22 cellular contexts compared by ENCODE assay signal in the genomic region with DNA sequence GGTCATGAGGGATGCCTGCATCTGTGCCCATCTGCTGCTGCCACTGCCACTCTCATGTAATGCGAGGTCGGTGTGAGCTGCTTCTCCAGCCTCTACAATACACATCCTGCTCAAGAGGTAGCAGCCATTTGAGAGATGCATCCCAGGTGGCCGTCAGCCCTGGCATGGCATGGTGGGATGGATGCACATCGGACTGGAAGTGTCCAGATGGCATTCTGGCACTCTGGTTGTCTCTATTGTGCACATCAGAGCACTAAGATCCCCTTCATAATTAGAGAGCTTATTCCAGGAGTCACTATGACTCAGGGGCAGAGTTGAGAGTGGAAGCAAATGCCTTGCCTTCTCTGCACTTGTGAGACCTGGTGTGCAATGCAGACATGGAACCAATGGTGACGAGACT. TPM values are rescaled to one million over a fixed set of nuclear protein-coding genes. Genes with fewer than 3 reads are reported as not detected.
DNase-seq lines count a peak whose midpoint lies in the region; ATAC-seq and TF ChIP-seq lines count a peak whose summit lies in the region.
"Had no signal": no experiment of that assay in that cellular context is flagged by ENCODE, and none has a peak within 500 bp of the region (broad histone marks: within the 10 kb centered on the region; RNA-seq: fewer than 3 reads in every experiment).

No MANE protein-coding gene starts in this region.

- peaks cover 16% of the 10 kb centered on the region for H3K4me1 Mint-ChIP-seq in endothelial cell (ENCODE audit: unreplicated experiment)

- H3K36me3 Mint-ChIP-seq in endothelial cell (ENCODE audit: low read depth, unreplicated experiment) = peaks cover 34% of the 10 kb centered on the region

- DNase-seq in G401 (ENCODE audit: low spot score) (peak; percentile 65), cerebellar cortex (ENCODE audit: low spot score) (peak; percentile 56), endothelial cell (ENCODE audit: low spot score) (no peak), NCI-H146 treated with DMSO at 0.1 percent for 48 hours (lab: John Stamatoyannopoulos, UW; ENCODE audit: unreplicated experiment) (no peak), NCI-H1436 (lab: John Stamatoyannopoulos, UW) (no peak)
- DNase-seq: 8988T; ACHN; BE2C; CD4-positive, alpha-beta memory T cell; CD4-positive, CD25-positive, alpha-beta regulatory T cell; CD8-positive, alpha-beta memory T cell; COR-L47; DMS 273 treated with DMSO at 0.1 percent for 48 hours; DMS153; DMS53; DMS79; DND-41; EL had no signal

- no peak for TF ChIP-seq CTCF in endothelial cell (IDR thresholded peaks at IDR 0.05; ENCODE audit: unreplicated experiment)

- peaks cover 4% of the 10 kb centered on the region for H3K27me3 Mint-ChIP-seq in endothelial cell (ENCODE audit: unreplicated experiment)
- H3K27me3 Mint-ChIP-seq: CD4-positive, alpha-beta memory T cell; CD4-positive, CD25-positive, alpha-beta regulatory T cell; CD8-positive, alpha-beta memory T cell had no signal

- H3K4me3 Mint-ChIP-seq in endothelial cell (ENCODE audit: unreplicated experiment) = peak overlapping the region; percentile 42
- H3K4me3 Mint-ChIP-seq: CD14-positive monocyte; CD4-positive, alpha-beta memory T cell; CD4-positive, CD25-positive, alpha-beta regulatory T cell had no signal

- in situ Hi-C loops in G401 (cut with HindIII; ENCODE audit: low sequenced_read_pairs) = no loop called here

- no peaks in the 10 kb centered on the region for H3K9me3 Mint-ChIP-seq in endothelial cell (ENCODE audit: unreplicated experiment)
- H3K9me3 Mint-ChIP-seq: CD14-positive monocyte; CD4-positive, CD25-positive, alpha-beta regulatory T cell; CD8-positive, alpha-beta memory T cell had no signal

- no peak overlapping the region for H3K27ac Mint-ChIP-seq in endothelial cell (ENCODE audit: unreplicated experiment)
- H3K27ac Mint-ChIP-seq: CD14-positive monocyte; CD4-positive, CD25-positive, alpha-beta regulatory T cell had no signal

- no peak for ATAC-seq in HG03354 (IDR thresholded peaks at IDR 0.05; ENCODE audit: poor library complexity, severe bottlenecking, unreplicated experiment)
- ATAC-seq: GM12878 had no signal

RNA-seq across cellular contexts. Expression of a gene that starts 3.8 kb away (rescaled TPM):
- 28.1 and 28.3 TPM in 2 replicates for total RNA-seq in G401 (2014; rRNA removed; shearing (Covaris generic))
- total RNA-seq in endothelial cell (ENCODE audit: unreplicated experiment) = 65.0 TPM

RNA-seq across cellular contexts. Expression of a gene that starts 32.2 kb away (rescaled TPM):
- not detected in 2 replicates for total RNA-seq in G401 (2014; rRNA removed; shearing (Covaris generic))
- not detected for total RNA-seq in endothelial cell (ENCODE audit: unreplicated experiment)
- total RNA-seq: CD4-positive, alpha-beta memory T cell; CD4-positive, CD25-positive, alpha-beta regulatory T cell; CD8-positive, alpha-beta memory T cell; Daoy; GM12878 had no signal

RNA-seq across cellular contexts. Expression of a gene that starts 53.7 kb away (rescaled TPM):
- total RNA-seq in G401 (2014; rRNA removed; shearing (Covaris generic)) = 20.5 and 24.2 TPM in 2 replicates
- 63.7 TPM for total RNA-seq in endothelial cell (ENCODE audit: unreplicated experiment)

Comparison
In these comparisons a context has a peak if more than half of its experiments do, and no peak if none do; other contexts are left out.
1. DNase-seq: peak in G401 (single experiment) and cerebellar cortex (single experiment); none in endothelial cell (single experiment), NCI-H146 treated with DMSO at 0.1 percent for 48 hours (single experiment) and NCI-H1436 (single experiment).